28 cellular contexts compared by ENCODE assay signal in the genomic region with DNA sequence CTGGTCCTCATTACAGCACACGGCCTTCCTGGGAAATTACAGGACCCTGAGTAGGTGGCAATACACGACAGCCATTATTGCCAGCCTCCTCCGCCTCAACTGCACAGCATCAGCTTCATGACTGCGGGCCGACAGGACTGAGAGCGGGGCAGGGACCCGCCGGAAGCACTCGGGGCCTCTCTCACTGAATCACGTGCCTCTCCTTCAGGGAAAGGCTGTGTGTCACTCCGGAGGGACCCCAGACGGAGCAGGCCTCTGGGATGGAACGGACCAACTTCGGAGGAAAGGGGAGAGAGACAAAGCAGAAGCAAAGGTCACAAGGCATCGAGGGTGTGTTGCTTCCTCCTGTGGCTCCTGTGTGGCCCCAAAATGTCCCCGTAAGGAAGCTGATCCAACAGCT.
"Had no signal": no experiment of that assay in that cellular context is flagged by ENCODE, and none has a peak within 500 bp of the region (broad histone marks: within the 10 kb centered on the region; RNA-seq: fewer than 3 reads in every experiment).

No MANE protein-coding gene starts in this region.

- H3K27ac Mint-ChIP-seq: activated CD4-positive, alpha-beta T cell treated with anti-CD3 and anti-CD28 coated beads, Interleukin-2, amount 10 ng/mL, durations not matched to agents 24 days and 14 days; activated CD8-positive, alpha-beta memory T cell treated with anti-CD3 and anti-CD28 coated beads, Interleukin-2, amount 10 ng/mL, durations not matched to agents 7 days and 5 days; activated naive CD4-positive, alpha-beta T cell treated with anti-CD3 and anti-CD28 coated beads, Interleukin-2, amount 50 U/mL, for 24 hours; activated T-cell treated with anti-CD3 and anti-CD28 coated beads, Interleukin-2, amount 50 U/mL, for 24 hours; activated T-helper 1 cell treated with anti-CD3 and anti-CD28 coated beads, Interleukin-12 subunit alpha, Interleukin-12 subunit beta, Interleukin-2, Interleukin-4 antibody, amounts not matched to agents 30 ng/mL and 10 ng/mL and 1 ng/mL, durations not matched to agents 14 hours and 24 hours and 36 hours; T-helper 1 cell treated with Interleukin-12 subunit alpha and Interleukin-12 subunit beta and Interleukin-4 antibody, amounts not matched to agents 30 μg/mL and 1 μg/mL, for 36 hours had no signal

- DNase-seq: activated CD4-positive, alpha-beta T cell treated with anti-CD3 and anti-CD28 coated beads for 1 hour; activated CD4-positive, alpha-beta T cell treated with anti-CD3 and anti-CD28 coated beads, Interleukin-2, amount 10 ng/mL, durations not matched to agents 24 days and 14 days; activated CD4-positive, alpha-beta T cell treated with anti-CD3 and anti-CD28 coated beads, Interleukin-2, amount 50 U/mL, for 48 hours; activated CD8-positive, alpha-beta memory T cell treated with anti-CD3 and anti-CD28 coated beads, Interleukin-2, amount 10 ng/mL, durations not matched to agents 7 days and 5 days; activated effector memory CD4-positive, alpha-beta T cell treated with Interleukin-2 at 50 U/mL for 16 hours; activated naive CD4-positive, alpha-beta T cell; activated T-cell treated with anti-CD3 and anti-CD28 coated beads, Interleukin-2, amount 50 U/mL, for 24 hours; aorta; NCI-H1092; NCI-H1930; NCI-H2171 treated with DMSO at 0.1 percent for 48 hours; NCI-H226; NCI-H526; NCI-H82; OCI-M1; Right ventricle myocardium superior; SW 1271; T-helper 9 cell had no signal

- H3K4me3 Mint-ChIP-seq: activated CD4-positive, alpha-beta T cell treated with anti-CD3 and anti-CD28 coated beads, Interleukin-2, amount 10 ng/mL, durations not matched to agents 24 days and 14 days; activated CD8-positive, alpha-beta memory T cell treated with anti-CD3 and anti-CD28 coated beads, Interleukin-2, amount 10 ng/mL, durations not matched to agents 7 days and 5 days; activated naive CD4-positive, alpha-beta T cell treated with anti-CD3 and anti-CD28 coated beads, Interleukin-2, amount 50 U/mL, for 24 hours; activated T-cell treated with anti-CD3 and anti-CD28 coated beads, Interleukin-2, amount 50 U/mL, for 24 hours; activated T-helper 1 cell treated with anti-CD3 and anti-CD28 coated beads, Interleukin-12 subunit alpha, Interleukin-12 subunit beta, Interleukin-2, Interleukin-4 antibody, amounts not matched to agents 30 ng/mL and 10 ng/mL and 1 ng/mL, durations not matched to agents 14 hours and 24 hours and 36 hours; central memory CD8-positive, alpha-beta T cell; T-helper 1 cell treated with Interleukin-12 subunit alpha and Interleukin-12 subunit beta and Interleukin-4 antibody, amounts not matched to agents 30 μg/mL and 1 μg/mL, for 36 hours; WTC11 had no signal

- H3K9me3 ChIP-seq: breast epithelium, SJSA1 had no signal

- H3K27me3 Mint-ChIP-seq: activated CD4-positive, alpha-beta T cell treated with anti-CD3 and anti-CD28 coated beads, Interleukin-2, amount 10 ng/mL, durations not matched to agents 24 days and 14 days; activated CD8-positive, alpha-beta memory T cell treated with anti-CD3 and anti-CD28 coated beads, Interleukin-2, amount 10 ng/mL, durations not matched to agents 7 days and 5 days; activated naive CD4-positive, alpha-beta T cell treated with anti-CD3 and anti-CD28 coated beads, Interleukin-2, amount 50 U/mL, for 24 hours; activated T-cell treated with anti-CD3 and anti-CD28 coated beads, Interleukin-2, amount 50 U/mL, for 24 hours; central memory CD8-positive, alpha-beta T cell had no signal

- H3K36me3 ChIP-seq: breast epithelium had no signal

- H3K9me3 Mint-ChIP-seq: activated CD4-positive, alpha-beta T cell treated with anti-CD3 and anti-CD28 coated beads, Interleukin-2, amount 10 ng/mL, durations not matched to agents 24 days and 14 days; activated naive CD4-positive, alpha-beta T cell treated with anti-CD3 and anti-CD28 coated beads, Interleukin-2, amount 50 U/mL, for 24 hours; activated T-cell treated with anti-CD3 and anti-CD28 coated beads, Interleukin-2, amount 50 U/mL, for 24 hours; activated T-helper 1 cell treated with anti-CD3 and anti-CD28 coated beads, Interleukin-12 subunit alpha, Interleukin-12 subunit beta, Interleukin-2, Interleukin-4 antibody, amounts not matched to agents 30 ng/mL and 10 ng/mL and 1 ng/mL, durations not matched to agents 14 hours and 24 hours and 36 hours; central memory CD8-positive, alpha-beta T cell; T-helper 1 cell treated with Interleukin-12 subunit alpha and Interleukin-12 subunit beta and Interleukin-4 antibody, amounts not matched to agents 30 μg/mL and 1 μg/mL, for 36 hours; WTC11 had no signal

- H3K27me3 ChIP-seq: breast epithelium, SJSA1 had no signal

- H3K27ac ChIP-seq: breast epithelium, RWPE1, SJSA1 had no signal

- H3K4me3 ChIP-seq: breast epithelium, SJSA1 had no signal

- H3K4me1 ChIP-seq: breast epithelium had no signal

- ATAC-seq: activated CD8-positive, alpha-beta memory T cell treated with anti-CD3 and anti-CD28 coated beads, Interleukin-2, amount 10 ng/mL, durations not matched to agents 7 days and 5 days; Panc1; SK-N-SH treated with all-trans-retinoic acid at 6 μM for 48 hours; WTC11 had no signal

- H3K36me3 Mint-ChIP-seq: activated naive CD4-positive, alpha-beta T cell treated with anti-CD3 and anti-CD28 coated beads, Interleukin-2, amount 50 U/mL, for 24 hours had no signal
